In the genomic region with DNA sequence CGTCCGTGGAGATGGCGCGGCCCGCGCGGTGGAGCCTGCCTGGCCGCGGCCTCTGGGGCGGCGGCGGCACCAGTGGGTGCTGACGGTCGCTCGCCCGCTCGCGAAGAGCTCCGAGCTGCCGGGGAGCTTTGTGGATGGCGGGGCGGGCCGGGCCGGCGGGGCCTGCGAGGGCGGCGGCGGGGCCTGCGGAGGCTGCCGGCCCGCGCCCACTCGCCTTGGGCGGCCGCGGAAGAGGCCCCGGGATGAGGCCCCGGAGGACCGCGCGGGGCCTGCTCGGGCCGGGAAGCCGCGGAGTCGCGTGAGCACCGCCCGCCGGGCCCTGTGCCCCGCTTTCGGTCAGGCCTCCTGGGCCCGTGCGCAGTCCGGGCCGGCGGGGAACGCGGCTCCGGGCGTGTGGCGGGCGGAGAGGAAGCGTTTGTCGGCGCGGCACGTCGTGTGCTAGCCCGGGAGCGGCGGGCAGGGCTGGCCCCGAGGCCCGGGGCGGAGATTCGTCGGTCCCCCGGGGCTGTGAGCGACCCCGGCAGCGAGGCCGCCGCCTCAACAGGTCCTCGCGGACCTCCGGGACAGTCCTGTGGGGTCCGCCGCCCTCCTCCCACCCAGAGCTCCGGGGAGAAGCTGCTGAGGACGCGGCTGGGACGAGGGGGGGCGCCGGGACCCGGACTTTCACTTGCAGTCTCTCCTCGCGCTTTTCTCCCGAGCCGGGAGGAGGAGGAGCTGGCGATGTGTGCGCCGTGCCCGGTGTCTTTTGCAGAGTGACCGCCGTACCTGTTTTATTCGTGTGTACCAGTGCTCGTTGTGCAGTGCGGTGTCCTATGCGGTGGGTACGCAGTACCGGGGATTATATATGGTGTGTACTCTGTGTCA, we compare ENCODE assay signal across 8 cellular contexts. TPM values are rescaled to one million over a fixed set of nuclear protein-coding genes. Genes with fewer than 3 reads are reported as not detected.
A peak's percentile ranks its signal among the peaks of the same experiment; 100 is the strongest.
DNase-seq lines count a peak whose midpoint lies in the region; ATAC-seq and TF ChIP-seq lines count a peak whose summit lies in the region.

No MANE protein-coding gene starts in this region.

- H3K27me3 Mint-ChIP-seq in activated T-helper 2 cell treated with anti-CD3 and anti-CD28 coated beads, Interferon-gamma antibody, Interleukin-2, Interleukin-4, amounts not matched to agents 10 μg/mL and 5 μg/mL and 100 μg/mL, durations not matched to agents 14 hours and 24 hours and 36 hours (ENCODE audit: low read depth): peaks cover 5% of the 10 kb centered on the region
- no peaks in the 10 kb centered on the region for H3K27me3 Mint-ChIP-seq in natural killer cell treated with Interleukin-12 subunit alpha and Interleukin-12 subunit beta and Interleukin-15 and Interleukin-18, amount 100 ng/mL, for 72 hours
- no peaks in the 10 kb centered on the region for H3K27me3 Mint-ChIP-seq in stimulated activated naive CD8-positive, alpha-beta T cell treated with anti-CD3 and anti-CD28 coated beads, Interleukin-15, Interleukin-2, amounts not matched to agents 100 ng/mL and 50 ng/mL, for 24 hours

- no peak for TF ChIP-seq CTCF in fibroblast of mammary gland (conservative IDR thresholded peaks at IDR 0.05; ENCODE audit: control insufficient read depth, insufficient read depth, low read depth, low read length)

- peaks cover 23% of the 10 kb centered on the region for H3K4me1 Mint-ChIP-seq in activated T-helper 2 cell treated with anti-CD3 and anti-CD28 coated beads, Interferon-gamma antibody, Interleukin-2, Interleukin-4, amounts not matched to agents 10 μg/mL and 5 μg/mL and 100 μg/mL, durations not matched to agents 14 hours and 24 hours and 36 hours (ENCODE audit: low read depth)
- H3K4me1 Mint-ChIP-seq in natural killer cell treated with Interleukin-12 subunit alpha and Interleukin-12 subunit beta and Interleukin-15 and Interleukin-18, amount 100 ng/mL, for 72 hours (ENCODE audit: low read depth in 2 of 2): peaks cover 23 to 30% of the 10 kb centered on the region in 2 donors
- H3K4me1 Mint-ChIP-seq in stimulated activated naive CD8-positive, alpha-beta T cell treated with anti-CD3 and anti-CD28 coated beads, Interleukin-15, Interleukin-2, amounts not matched to agents 100 ng/mL and 50 ng/mL, for 24 hours (ENCODE audit: low read depth): peaks cover 44% of the 10 kb centered on the region

- peak overlapping the region; percentile 79 for H3K4me3 ChIP-seq in fibroblast of mammary gland (ENCODE audit: control insufficient read depth, low read depth, low read length)

- no peaks in the 10 kb centered on the region for H3K9me3 Mint-ChIP-seq in activated T-helper 2 cell treated with anti-CD3 and anti-CD28 coated beads, Interferon-gamma antibody, Interleukin-2, Interleukin-4, amounts not matched to agents 10 μg/mL and 5 μg/mL and 100 μg/mL, durations not matched to agents 14 hours and 24 hours and 36 hours
- no peaks in the 10 kb centered on the region for H3K9me3 Mint-ChIP-seq in natural killer cell treated with Interleukin-12 subunit alpha and Interleukin-12 subunit beta and Interleukin-15 and Interleukin-18, amount 100 ng/mL, for 72 hours
- no peaks in the 10 kb centered on the region for H3K9me3 Mint-ChIP-seq in stimulated activated naive CD8-positive, alpha-beta T cell treated with anti-CD3 and anti-CD28 coated beads, Interleukin-15, Interleukin-2, amounts not matched to agents 100 ng/mL and 50 ng/mL, for 24 hours

- DNase-seq in AG08395 (ENCODE audit: low spot score) (peak; percentile 59), OCI-M1 (lab: John Stamatoyannopoulos, UW) (peak; percentile 65), fibroblast of mammary gland (ENCODE audit: low read depth) (peak; percentile 46)
- DNase-seq in activated T-helper 2 cell treated with anti-CD3 and anti-CD28 coated beads, Interferon-gamma antibody, Interleukin-2, Interleukin-4, amounts not matched to agents 10 μg/mL and 5 μg/mL and 100 μg/mL, durations not matched to agents 14 hours and 24 hours and 36 hours (ENCODE audit: low spot score): peak; percentile 58
- DNase-seq in natural killer cell treated with Interleukin-12 subunit alpha and Interleukin-12 subunit beta and Interleukin-15 and Interleukin-18, amount 100 ng/mL, for 72 hours (ENCODE audit: low spot score): peak; percentile 79

- peak overlapping the region; percentile 81 for H3K27ac Mint-ChIP-seq in activated T-helper 2 cell treated with anti-CD3 and anti-CD28 coated beads, Interferon-gamma antibody, Interleukin-2, Interleukin-4, amounts not matched to agents 10 μg/mL and 5 μg/mL and 100 μg/mL, durations not matched to agents 14 hours and 24 hours and 36 hours
- H3K27ac Mint-ChIP-seq in natural killer cell treated with Interleukin-12 subunit alpha and Interleukin-12 subunit beta and Interleukin-15 and Interleukin-18, amount 100 ng/mL, for 72 hours: peak overlapping the region; percentile 73 to 87
- H3K27ac Mint-ChIP-seq in stimulated activated naive CD8-positive, alpha-beta T cell treated with anti-CD3 and anti-CD28 coated beads, Interleukin-15, Interleukin-2, amounts not matched to agents 100 ng/mL and 50 ng/mL, for 24 hours: peak overlapping the region; percentile 91

- ATAC-seq in GM18907 (IDR thresholded peaks at IDR 0.05; ENCODE audit: unreplicated experiment) (peak; percentile 37), HG03103 (IDR thresholded peaks at IDR 0.05; ENCODE audit: low read depth, unreplicated experiment) (peak; percentile 31)
- ATAC-seq in natural killer cell treated with Interleukin-12 subunit alpha and Interleukin-12 subunit beta and Interleukin-15 and Interleukin-18, amount 100 ng/mL, for 72 hours: peak; percentile 73 to 74

- peak overlapping the region; percentile 90 for H3K4me3 Mint-ChIP-seq in activated T-helper 2 cell treated with anti-CD3 and anti-CD28 coated beads, Interferon-gamma antibody, Interleukin-2, Interleukin-4, amounts not matched to agents 10 μg/mL and 5 μg/mL and 100 μg/mL, durations not matched to agents 14 hours and 24 hours and 36 hours (ENCODE audit: low read depth)
- H3K4me3 Mint-ChIP-seq in natural killer cell treated with Interleukin-12 subunit alpha and Interleukin-12 subunit beta and Interleukin-15 and Interleukin-18, amount 100 ng/mL, for 72 hours: peak overlapping the region; percentile 87
- peak overlapping the region; percentile 91 for H3K4me3 Mint-ChIP-seq in stimulated activated naive CD8-positive, alpha-beta T cell treated with anti-CD3 and anti-CD28 coated beads, Interleukin-15, Interleukin-2, amounts not matched to agents 100 ng/mL and 50 ng/mL, for 24 hours

- no peaks in the 10 kb centered on the region for H3K36me3 Mint-ChIP-seq in activated T-helper 2 cell treated with anti-CD3 and anti-CD28 coated beads, Interferon-gamma antibody, Interleukin-2, Interleukin-4, amounts not matched to agents 10 μg/mL and 5 μg/mL and 100 μg/mL, durations not matched to agents 14 hours and 24 hours and 36 hours (ENCODE audit: low read depth)
- no peaks in the 10 kb centered on the region for H3K36me3 Mint-ChIP-seq in natural killer cell treated with Interleukin-12 subunit alpha and Interleukin-12 subunit beta and Interleukin-15 and Interleukin-18, amount 100 ng/mL, for 72 hours
- H3K36me3 Mint-ChIP-seq in stimulated activated naive CD8-positive, alpha-beta T cell treated with anti-CD3 and anti-CD28 coated beads, Interleukin-15, Interleukin-2, amounts not matched to agents 100 ng/mL and 50 ng/mL, for 24 hours (ENCODE audit: low read depth): no peaks in the 10 kb centered on the region

- intact Hi-C loops in activated T-helper 2 cell treated with anti-CD3 and anti-CD28 coated beads, Interferon-gamma antibody, Interleukin-2, Interleukin-4, amounts not matched to agents 10 μg/mL and 5 μg/mL and 100 μg/mL, durations not matched to agents 14 hours and 24 hours and 36 hours (cut with micrococcal nuclease): loop anchor here (2.0 to 5.0 kb wide), 2 partner anchors 47 to 91 kb away; no protein-coding TSS in a partner anchor

RNA-seq across cellular contexts. Expression of gene ZMYND11, which starts 0.6 kb away (rescaled TPM):
- total RNA-seq in activated T-helper 2 cell treated with anti-CD3 and anti-CD28 coated beads, Interferon-gamma antibody, Interleukin-2, Interleukin-4, amounts not matched to agents 10 μg/mL and 5 μg/mL and 100 μg/mL, durations not matched to agents 14 hours and 24 hours and 36 hours: 28.3 and 30.6 TPM in 2 replicates
- total RNA-seq in natural killer cell treated with Interleukin-12 subunit alpha and Interleukin-12 subunit beta and Interleukin-15 and Interleukin-18, amount 100 ng/mL, for 72 hours: 10 to 100 TPM; 21.4 to 30.0 TPM

Comparison
In these comparisons a context has a peak if more than half of its experiments do, and no peak if none do; other contexts are left out.
1. Peak in every context shown above with its lines: DNase-seq, ATAC-seq and H3K4me3 ChIP-seq.